ENCODE assay signal across 10 cellular contexts in the genomic region with DNA sequence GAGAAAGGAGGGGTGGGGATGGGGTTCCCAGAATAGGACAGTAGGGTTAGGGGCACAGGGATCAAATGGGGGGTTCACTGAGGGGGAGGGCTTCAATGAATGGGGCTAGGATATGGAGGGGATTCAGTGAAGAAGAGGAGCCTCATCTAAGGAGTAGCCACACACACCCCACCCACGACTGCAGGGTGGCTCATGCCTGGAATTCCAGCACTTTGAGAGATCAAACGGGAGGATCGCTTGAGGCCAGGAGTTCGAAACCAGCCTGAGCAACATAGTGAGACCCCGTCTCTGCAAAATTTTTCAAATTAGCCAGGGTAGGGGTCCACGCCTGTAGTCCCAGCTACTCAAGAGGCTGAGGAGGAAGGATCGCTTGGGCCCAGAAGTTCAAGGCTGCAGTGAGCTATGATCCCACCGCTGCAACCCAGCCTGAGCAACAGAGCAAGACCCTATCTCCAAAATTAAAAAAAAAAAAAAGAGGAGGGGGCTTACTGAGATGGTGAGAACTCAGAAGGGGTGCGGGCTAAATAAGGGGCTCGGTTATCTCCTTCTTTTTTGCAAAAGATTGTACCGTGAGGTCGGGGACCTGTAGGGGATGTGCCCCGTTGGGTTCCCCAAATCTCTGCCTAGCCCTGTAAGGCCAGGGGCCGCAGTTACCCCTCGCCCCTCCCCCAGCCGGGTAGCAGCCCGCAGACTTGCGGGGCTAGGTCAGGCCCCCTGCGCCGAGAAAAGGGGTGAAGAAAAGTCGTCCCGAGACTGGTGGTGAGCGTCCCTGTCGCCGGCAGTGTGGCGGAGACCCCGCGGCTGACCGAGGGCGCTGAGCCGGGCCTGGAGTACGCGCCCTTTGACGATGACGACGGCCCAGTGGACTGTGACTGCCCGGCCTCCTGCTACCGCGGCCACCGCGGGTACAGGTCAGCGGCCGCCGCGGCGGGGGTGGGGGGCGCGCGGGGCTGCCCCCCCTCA. TPM values are rescaled to one million over a fixed set of nuclear protein-coding genes. Genes with fewer than 3 reads are reported as not detected.
DNase-seq lines count a peak whose midpoint lies in the region; ATAC-seq and TF ChIP-seq lines count a peak whose summit lies in the region.
"Had no signal": no experiment of that assay in that cellular context is flagged by ENCODE, and none has a peak within 500 bp of the region (broad histone marks: within the 10 kb centered on the region; RNA-seq: fewer than 3 reads in every experiment).

No MANE protein-coding gene starts in this region.

- peaks cover 8% of the 10 kb centered on the region for H3K27me3 Mint-ChIP-seq in mesothelial cell of epicardium (ENCODE audit: low read depth)

- H3K9me3 Mint-ChIP-seq in mesothelial cell of epicardium, result no peaks in the 10 kb centered on the region
- H3K9me3 Mint-ChIP-seq: activated T-helper 1 cell treated with anti-CD3 and anti-CD28 coated beads, Interleukin-12 subunit alpha, Interleukin-12 subunit beta, Interleukin-2, Interleukin-4 antibody, amounts not matched to agents 30 ng/mL and 10 ng/mL and 1 ng/mL, durations not matched to agents 14 hours and 24 hours and 36 hours had no signal

- H3K27me3 ChIP-seq in heart right ventricle (peaks cover 0 to 57% (median 41%) of the 10 kb centered on the region in 7 donors), MG63 (no peaks in the 10 kb centered on the region)

- H3K27ac ChIP-seq in heart right ventricle (no peak overlapping the region), coronary artery (no peak overlapping the region), urinary bladder (ENCODE audit: low read depth) (no peak overlapping the region)

- no peaks in the 10 kb centered on the region for H3K36me3 Mint-ChIP-seq in mesothelial cell of epicardium

- DNase-seq in heart right ventricle, result no peak
- DNase-seq in Right ventricle myocardium inferior (ENCODE audit: missing footprints), result no peak
- DNase-seq in coronary artery (ENCODE audit: low spot score), result no peak
- DNase-seq in mesothelial cell of epicardium (ENCODE audit: low spot score in 2 of 2, unreplicated experiment in 2 of 2), result no peak
- no peak for DNase-seq in MG63
- no peak for DNase-seq in islet precursor cell
- no peak for DNase-seq in stimulated activated naive CD4-positive, alpha-beta T cell (lab: John Stamatoyannopoulos, UW)

- H3K4me1 ChIP-seq in heart right ventricle, result peaks cover 0 to 8% (median 6%) of the 10 kb centered on the region in 9 donors
- H3K4me1 ChIP-seq in urinary bladder (ENCODE audit: insufficient read depth), result peaks cover 4% of the 10 kb centered on the region

- H3K9me3 ChIP-seq in heart right ventricle (no peaks in the 10 kb centered on the region), MG63 (no peaks in the 10 kb centered on the region)

- H3K36me3 ChIP-seq in heart right ventricle (no peaks in the 10 kb centered on the region), urinary bladder (ENCODE audit: insufficient read depth) (no peaks in the 10 kb centered on the region), MG63 (no peaks in the 10 kb centered on the region)

- H3K4me1 Mint-ChIP-seq in mesothelial cell of epicardium, result peaks cover 12% of the 10 kb centered on the region

- H3K4me3 ChIP-seq in heart right ventricle (peak overlapping the region in 9 of 10 donors; percentile 14 to 38 (median 32)), coronary artery (peak overlapping the region; percentile 61), urinary bladder (ENCODE audit: low read depth, low read length) (peak overlapping the region; percentile 12), MG63 (no peak overlapping the region)

- WGBS in heart right ventricle, 2 donors, result 12 to 13% methylated on average over 49 of the region's 49 CpGs
- WGBS in urinary bladder, result 13% methylated on average over 49 of the region's 49 CpGs

- intact Hi-C loops in heart right ventricle (cut with DNase I) (loop anchor here in 4 of 10 donors (5.0 kb wide), 2 partner anchors 77 to 82 kb away; no protein-coding TSS in a partner anchor), Right ventricle myocardium inferior (cut with DNase I) (loop anchor here (5.0 kb wide), 1 partner anchor 82 kb away; no protein-coding TSS in a partner anchor)

- peak overlapping the region; percentile 65 for H3K4me3 Mint-ChIP-seq in mesothelial cell of epicardium

- ATAC-seq in heart right ventricle (no peak), Right ventricle myocardium inferior (no peak)

- no peak for TF ChIP-seq CTCF in heart right ventricle (IDR thresholded peaks at IDR 0.05)
- no peak for TF ChIP-seq CTCF in coronary artery (IDR thresholded peaks at IDR 0.05)
- TF ChIP-seq CTCF in mesothelial cell of epicardium (IDR thresholded peaks at IDR 0.05; ENCODE audit: unreplicated experiment), result no peak

- peak overlapping the region; percentile 16 for H3K27ac Mint-ChIP-seq in mesothelial cell of epicardium
- H3K27ac Mint-ChIP-seq: activated T-helper 1 cell treated with anti-CD3 and anti-CD28 coated beads, Interleukin-12 subunit alpha, Interleukin-12 subunit beta, Interleukin-2, Interleukin-4 antibody, amounts not matched to agents 30 ng/mL and 10 ng/mL and 1 ng/mL, durations not matched to agents 14 hours and 24 hours and 36 hours had no signal

RNA-seq across cellular contexts. Expression of a gene that starts 43.1 kb away (rescaled TPM):
- total RNA-seq in heart right ventricle (1,000 to 10,000 TPM; 1,266 to 2,631 (median 2,034) TPM), Right ventricle myocardium inferior (3,139 TPM), mesothelial cell of epicardium (235 to 241 TPM (median 239 TPM) in 3 replicates), urinary bladder (53.1 TPM)
- polyA plus RNA-seq in heart right ventricle (1,000 to 10,000 TPM; 2,522 to 6,886 TPM), urinary bladder (2,722 TPM)
- 68.7 and 72.8 TPM in 2 replicates for total RNA-seq in MG63 (2014; rRNA removed; shearing (Covaris generic); ENCODE audit: low replicate concordance)

RNA-seq across cellular contexts. Expression of a gene that starts 57.7 kb away (rescaled TPM):
- total RNA-seq in heart right ventricle (10 to 100 TPM in 2 of 10 donors, 1 to 10 TPM in 8; 1.0 to 15.9 (median 3.4) TPM), Right ventricle myocardium inferior (16.5 TPM), mesothelial cell of epicardium (6.9 to 8.2 TPM (median 7.7 TPM) in 3 replicates), urinary bladder (0.58 TPM)
- polyA plus RNA-seq in heart right ventricle (10 to 100 TPM; 12.9 to 36.2 TPM), urinary bladder (3.0 TPM)
- total RNA-seq in MG63 (2014; rRNA removed; shearing (Covaris generic); ENCODE audit: low replicate concordance), result 1.2 and 1.4 TPM in 2 replicates
- total RNA-seq: activated T-helper 1 cell treated with anti-CD3 and anti-CD28 coated beads, Interleukin-12 subunit alpha, Interleukin-12 subunit beta, Interleukin-2, Interleukin-4 antibody, amounts not matched to agents 30 ng/mL and 10 ng/mL and 1 ng/mL, durations not matched to agents 14 hours and 24 hours and 36 hours; skeletal muscle tissue had no signal
